Comparison of ENCODE assay signal across 17 cellular contexts in the genomic region with DNA sequence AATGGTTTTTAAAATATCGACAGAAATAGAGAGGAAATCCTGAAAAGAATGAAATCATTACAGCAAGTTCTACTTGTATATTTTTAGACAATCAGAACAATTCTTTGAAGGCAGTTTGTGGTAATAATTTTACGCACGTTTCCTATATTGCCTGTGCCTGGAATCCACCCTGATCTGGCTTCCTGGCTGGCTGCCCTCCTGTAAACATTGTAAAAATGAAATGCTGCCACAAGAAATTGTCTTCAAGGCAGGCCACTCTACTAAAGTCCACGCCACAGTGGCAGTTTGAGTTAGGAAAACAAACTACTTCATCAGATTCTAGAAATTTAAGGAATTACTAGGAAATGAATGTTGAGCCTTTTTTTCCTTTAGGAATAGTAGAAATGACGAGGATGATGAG.
DNase-seq lines count a peak whose midpoint lies in the region; ATAC-seq and TF ChIP-seq lines count a peak whose summit lies in the region.
"Had no signal": no experiment of that assay in that cellular context is flagged by ENCODE, and none has a peak within 500 bp of the region (broad histone marks: within the 10 kb centered on the region; RNA-seq: fewer than 3 reads in every experiment).

No MANE protein-coding gene starts in this region.

- H3K9me3 ChIP-seq in Loucy (ENCODE audit: insufficient read depth, low read depth, low read length) (no peaks in the 10 kb centered on the region), mucosa of descending colon (no peaks in the 10 kb centered on the region)
- H3K9me3 ChIP-seq: HAP-1, SJCRH30 had no signal

- peak; percentile 3 for DNase-seq in ELR (ENCODE audit: low read depth)
- peak; percentile 80 for DNase-seq in dermis blood vessel endothelial cell
- peak in 2 of 3 donors; percentile 70 to 92 for DNase-seq in mucosa of descending colon
- DNase-seq in HUDEP-2 (lab: John Stamatoyannopoulos, UW; ENCODE audit: unreplicated experiment in 76 of 76) = no peak
- no peak for DNase-seq in SW 1271 (lab: John Stamatoyannopoulos, UW)
- DNase-seq in activated CD4-positive, alpha-beta T cell treated with anti-CD3 and anti-CD28 coated beads for 1 hour = no peak
- DNase-seq in DMS114 treated with DMSO at 0.1 percent for 48 hours (lab: John Stamatoyannopoulos, UW; ENCODE audit: unreplicated experiment) = no peak
- DNase-seq: COR-L47, MM.1S, NCI-H1092 treated with DMSO at 0.1 percent for 48 hours, NCI-H2107, NCI-H2227 treated with DMSO at 0.1 percent for 48 hours, NCI-H69, SJCRH30 had no signal

- H3K4me2 ChIP-seq in Loucy (ENCODE audit: low read depth, low read length, poor library complexity, severe bottlenecking) = peak overlapping the region; percentile 11

- H3K36me3 ChIP-seq in Loucy (ENCODE audit: insufficient read depth, low read length) (no peaks in the 10 kb centered on the region), mucosa of descending colon (ENCODE audit: low read depth) (no peaks in the 10 kb centered on the region)
- H3K36me3 ChIP-seq: HAP-1, SJCRH30 had no signal

- no peaks in the 10 kb centered on the region for H3K9me2 ChIP-seq in Loucy (replicated peaks; ENCODE audit: low read depth, low read length)

- no peak overlapping the region for H3K9ac ChIP-seq in Loucy (ENCODE audit: low read depth, low read length, poor library complexity, severe bottlenecking)

- no peak overlapping the region for H2AFZ ChIP-seq in Loucy (ENCODE audit: low read length)

- H3K4me3 ChIP-seq in Loucy (ENCODE audit: low read length, poor library complexity, severe bottlenecking) (no peak overlapping the region), mucosa of descending colon (no peak overlapping the region)
- H3K4me3 ChIP-seq: HAP-1, K562, SJCRH30 had no signal

- H3K4me1 ChIP-seq in Loucy (ENCODE audit: insufficient read depth, low read length, poor library complexity, severe bottlenecking) = peaks cover 27% of the 10 kb centered on the region
- H3K4me1 ChIP-seq in mucosa of descending colon (ENCODE audit: low read depth) = peaks cover 12% of the 10 kb centered on the region
- H3K4me1 ChIP-seq: HAP-1, SJCRH30 had no signal

- no peaks in the 10 kb centered on the region for H4K20me1 ChIP-seq in Loucy (ENCODE audit: insufficient read depth, low read length, poor library complexity, severe bottlenecking)

- no peaks in the 10 kb centered on the region for H3K27me3 ChIP-seq in Loucy (ENCODE audit: insufficient read depth, low read length, poor library complexity, severe bottlenecking)
- H3K27me3 ChIP-seq: SJCRH30 had no signal

- peak; percentile 89 for ATAC-seq in mucosa of descending colon
- ATAC-seq: K562 had no signal

- H3K79me2 ChIP-seq in Loucy (ENCODE audit: insufficient read depth, low read length) = no peaks in the 10 kb centered on the region

- intact Hi-C loops in mucosa of descending colon (cut with DNase I, micrococcal nuclease) = no loop called here

- TF ChIP-seq CTCF in Loucy (conservative IDR thresholded peaks at IDR 0.05; ENCODE audit: low read length) (no peak), mucosa of descending colon (IDR thresholded peaks at IDR 0.05) (no peak)

- H3F3A ChIP-seq in Loucy (ENCODE audit: low read depth) = peaks cover 2% of the 10 kb centered on the region; the same call in 1 of the 2 replicates

Comparison
In these comparisons a context has a peak if more than half of its experiments do, and no peak if none do; other contexts are left out.
1. DNase-seq: peak in ELR (single experiment), dermis blood vessel endothelial cell (single experiment) and mucosa of descending colon (2 of 3); none in HUDEP-2 (0 of 76), SW 1271 (0 of 2), activated CD4-positive, alpha-beta T cell treated with anti-CD3 and anti-CD28 coated beads for 1 hour (single experiment) and DMS114 treated with DMSO at 0.1 percent for 48 hours (single experiment).